In the genomic region with DNA sequence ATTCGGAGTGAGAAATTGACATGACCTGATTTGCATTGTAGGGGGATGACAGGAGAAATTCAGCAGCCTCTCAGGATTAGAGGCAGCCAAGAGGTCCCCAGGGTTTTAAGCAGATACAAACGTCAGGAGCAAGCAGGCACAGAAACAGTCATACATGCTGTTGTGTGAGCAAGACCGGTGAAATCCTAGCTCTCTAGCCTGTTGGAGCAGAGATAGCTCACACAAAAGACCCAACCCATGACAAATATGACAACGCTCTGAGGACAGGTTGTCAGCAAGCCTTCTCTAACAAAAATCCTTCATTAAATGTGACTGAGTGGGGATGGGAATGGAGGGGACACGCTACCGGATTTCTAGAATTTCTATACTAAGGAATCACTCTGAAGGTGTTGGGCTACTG, we compare ENCODE assay signal across 1 cellular context.
TF ChIP-seq lines count a peak whose summit lies in the region.

No MANE protein-coding gene starts in this region.

TF ChIP-seq in GM23338, 12 proteins besides CTCF, POLR2A, EP300 and RAD21:
- TF ChIP-seq, protein P1, sequence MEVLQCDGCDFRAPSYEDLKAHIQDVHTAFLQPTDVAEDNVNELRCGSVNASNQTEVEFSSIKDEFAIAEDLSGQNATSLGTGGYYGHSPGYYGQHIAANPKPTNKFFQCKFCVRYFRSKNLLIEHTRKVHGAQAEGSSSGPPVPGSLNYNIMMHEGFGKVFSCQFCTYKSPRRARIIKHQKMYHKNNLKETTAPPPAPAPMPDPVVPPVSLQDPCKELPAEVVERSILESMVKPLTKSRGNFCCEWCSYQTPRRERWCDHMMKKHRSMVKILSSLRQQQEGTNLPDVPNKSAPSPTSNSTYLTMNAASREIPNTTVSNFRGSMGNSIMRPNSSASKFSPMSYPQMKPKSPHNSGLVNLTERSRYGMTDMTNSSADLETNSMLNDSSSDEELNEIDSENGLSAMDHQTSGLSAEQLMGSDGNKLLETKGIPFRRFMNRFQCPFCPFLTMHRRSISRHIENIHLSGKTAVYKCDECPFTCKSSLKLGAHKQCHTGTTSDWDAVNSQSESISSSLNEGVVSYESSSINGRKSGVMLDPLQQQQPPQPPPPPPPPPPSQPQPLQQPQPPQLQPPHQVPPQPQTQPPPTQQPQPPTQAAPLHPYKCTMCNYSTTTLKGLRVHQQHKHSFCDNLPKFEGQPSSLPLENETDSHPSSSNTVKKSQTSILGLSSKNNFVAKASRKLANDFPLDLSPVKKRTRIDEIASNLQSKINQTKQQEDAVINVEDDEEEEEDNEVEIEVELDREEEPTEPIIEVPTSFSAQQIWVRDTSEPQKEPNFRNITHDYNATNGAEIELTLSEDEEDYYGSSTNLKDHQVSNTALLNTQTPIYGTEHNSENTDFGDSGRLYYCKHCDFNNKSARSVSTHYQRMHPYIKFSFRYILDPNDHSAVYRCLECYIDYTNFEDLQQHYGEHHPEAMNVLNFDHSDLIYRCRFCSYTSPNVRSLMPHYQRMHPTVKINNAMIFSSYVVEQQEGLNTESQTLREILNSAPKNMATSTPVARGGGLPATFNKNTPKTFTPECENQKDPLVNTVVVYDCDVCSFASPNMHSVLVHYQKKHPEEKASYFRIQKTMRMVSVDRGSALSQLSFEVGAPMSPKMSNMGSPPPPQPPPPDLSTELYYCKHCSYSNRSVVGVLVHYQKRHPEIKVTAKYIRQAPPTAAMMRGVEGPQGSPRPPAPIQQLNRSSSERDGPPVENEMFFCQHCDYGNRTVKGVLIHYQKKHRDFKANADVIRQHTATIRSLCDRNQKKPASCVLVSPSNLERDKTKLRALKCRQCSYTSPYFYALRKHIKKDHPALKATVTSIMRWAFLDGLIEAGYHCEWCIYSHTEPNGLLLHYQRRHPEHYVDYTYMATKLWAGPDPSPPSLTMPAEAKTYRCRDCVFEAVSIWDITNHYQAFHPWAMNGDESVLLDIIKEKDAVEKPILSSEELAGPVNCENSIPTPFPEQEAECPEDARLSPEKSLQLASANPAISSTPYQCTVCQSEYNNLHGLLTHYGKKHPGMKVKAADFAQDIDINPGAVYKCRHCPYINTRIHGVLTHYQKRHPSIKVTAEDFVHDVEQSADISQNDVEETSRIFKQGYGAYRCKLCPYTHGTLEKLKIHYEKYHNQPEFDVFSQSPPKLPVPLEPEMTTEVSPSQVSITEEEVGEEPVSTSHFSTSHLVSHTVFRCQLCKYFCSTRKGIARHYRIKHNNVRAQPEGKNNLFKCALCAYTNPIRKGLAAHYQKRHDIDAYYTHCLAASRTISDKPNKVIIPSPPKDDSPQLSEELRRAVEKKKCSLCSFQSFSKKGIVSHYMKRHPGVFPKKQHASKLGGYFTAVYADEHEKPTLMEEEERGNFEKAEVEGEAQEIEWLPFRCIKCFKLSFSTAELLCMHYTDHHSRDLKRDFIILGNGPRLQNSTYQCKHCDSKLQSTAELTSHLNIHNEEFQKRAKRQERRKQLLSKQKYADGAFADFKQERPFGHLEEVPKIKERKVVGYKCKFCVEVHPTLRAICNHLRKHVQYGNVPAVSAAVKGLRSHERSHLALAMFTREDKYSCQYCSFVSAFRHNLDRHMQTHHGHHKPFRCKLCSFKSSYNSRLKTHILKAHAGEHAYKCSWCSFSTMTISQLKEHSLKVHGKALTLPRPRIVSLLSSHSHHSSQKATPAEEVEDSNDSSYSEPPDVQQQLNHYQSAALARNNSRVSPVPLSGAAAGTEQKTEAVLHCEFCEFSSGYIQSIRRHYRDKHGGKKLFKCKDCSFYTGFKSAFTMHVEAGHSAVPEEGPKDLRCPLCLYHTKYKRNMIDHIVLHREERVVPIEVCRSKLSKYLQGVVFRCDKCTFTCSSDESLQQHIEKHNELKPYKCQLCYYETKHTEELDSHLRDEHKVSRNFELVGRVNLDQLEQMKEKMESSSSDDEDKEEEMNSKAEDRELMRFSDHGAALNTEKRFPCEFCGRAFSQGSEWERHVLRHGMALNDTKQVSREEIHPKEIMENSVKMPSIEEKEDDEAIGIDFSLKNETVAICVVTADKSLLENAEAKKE (CRISPR knock-in tag; IDR thresholded peaks at IDR 0.05) = no peak
- TF ChIP-seq, protein P2, sequence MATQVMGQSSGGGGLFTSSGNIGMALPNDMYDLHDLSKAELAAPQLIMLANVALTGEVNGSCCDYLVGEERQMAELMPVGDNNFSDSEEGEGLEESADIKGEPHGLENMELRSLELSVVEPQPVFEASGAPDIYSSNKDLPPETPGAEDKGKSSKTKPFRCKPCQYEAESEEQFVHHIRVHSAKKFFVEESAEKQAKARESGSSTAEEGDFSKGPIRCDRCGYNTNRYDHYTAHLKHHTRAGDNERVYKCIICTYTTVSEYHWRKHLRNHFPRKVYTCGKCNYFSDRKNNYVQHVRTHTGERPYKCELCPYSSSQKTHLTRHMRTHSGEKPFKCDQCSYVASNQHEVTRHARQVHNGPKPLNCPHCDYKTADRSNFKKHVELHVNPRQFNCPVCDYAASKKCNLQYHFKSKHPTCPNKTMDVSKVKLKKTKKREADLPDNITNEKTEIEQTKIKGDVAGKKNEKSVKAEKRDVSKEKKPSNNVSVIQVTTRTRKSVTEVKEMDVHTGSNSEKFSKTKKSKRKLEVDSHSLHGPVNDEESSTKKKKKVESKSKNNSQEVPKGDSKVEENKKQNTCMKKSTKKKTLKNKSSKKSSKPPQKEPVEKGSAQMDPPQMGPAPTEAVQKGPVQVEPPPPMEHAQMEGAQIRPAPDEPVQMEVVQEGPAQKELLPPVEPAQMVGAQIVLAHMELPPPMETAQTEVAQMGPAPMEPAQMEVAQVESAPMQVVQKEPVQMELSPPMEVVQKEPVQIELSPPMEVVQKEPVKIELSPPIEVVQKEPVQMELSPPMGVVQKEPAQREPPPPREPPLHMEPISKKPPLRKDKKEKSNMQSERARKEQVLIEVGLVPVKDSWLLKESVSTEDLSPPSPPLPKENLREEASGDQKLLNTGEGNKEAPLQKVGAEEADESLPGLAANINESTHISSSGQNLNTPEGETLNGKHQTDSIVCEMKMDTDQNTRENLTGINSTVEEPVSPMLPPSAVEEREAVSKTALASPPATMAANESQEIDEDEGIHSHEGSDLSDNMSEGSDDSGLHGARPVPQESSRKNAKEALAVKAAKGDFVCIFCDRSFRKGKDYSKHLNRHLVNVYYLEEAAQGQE (IDR thresholded peaks at IDR 0.05; ENCODE audit: unreplicated experiment) = no peak
- TF ChIP-seq ZNF114 (CRISPR knock-in tag; IDR thresholded peaks at IDR 0.05) (no peak), JUNB (IDR thresholded peaks at IDR 0.05; ENCODE audit: unreplicated experiment) (no peak), CREB1 (CRISPR knock-in tag; IDR thresholded peaks at IDR 0.05; ENCODE audit: low read depth) (no peak)
- TF ChIP-seq, protein P3, sequence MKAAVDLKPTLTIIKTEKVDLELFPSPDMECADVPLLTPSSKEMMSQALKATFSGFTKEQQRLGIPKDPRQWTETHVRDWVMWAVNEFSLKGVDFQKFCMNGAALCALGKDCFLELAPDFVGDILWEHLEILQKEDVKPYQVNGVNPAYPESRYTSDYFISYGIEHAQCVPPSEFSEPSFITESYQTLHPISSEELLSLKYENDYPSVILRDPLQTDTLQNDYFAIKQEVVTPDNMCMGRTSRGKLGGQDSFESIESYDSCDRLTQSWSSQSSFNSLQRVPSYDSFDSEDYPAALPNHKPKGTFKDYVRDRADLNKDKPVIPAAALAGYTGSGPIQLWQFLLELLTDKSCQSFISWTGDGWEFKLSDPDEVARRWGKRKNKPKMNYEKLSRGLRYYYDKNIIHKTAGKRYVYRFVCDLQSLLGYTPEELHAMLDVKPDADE (IDR thresholded peaks at IDR 0.05) = no peak
